8 cellular contexts compared by ENCODE assay signal in the genomic region with DNA sequence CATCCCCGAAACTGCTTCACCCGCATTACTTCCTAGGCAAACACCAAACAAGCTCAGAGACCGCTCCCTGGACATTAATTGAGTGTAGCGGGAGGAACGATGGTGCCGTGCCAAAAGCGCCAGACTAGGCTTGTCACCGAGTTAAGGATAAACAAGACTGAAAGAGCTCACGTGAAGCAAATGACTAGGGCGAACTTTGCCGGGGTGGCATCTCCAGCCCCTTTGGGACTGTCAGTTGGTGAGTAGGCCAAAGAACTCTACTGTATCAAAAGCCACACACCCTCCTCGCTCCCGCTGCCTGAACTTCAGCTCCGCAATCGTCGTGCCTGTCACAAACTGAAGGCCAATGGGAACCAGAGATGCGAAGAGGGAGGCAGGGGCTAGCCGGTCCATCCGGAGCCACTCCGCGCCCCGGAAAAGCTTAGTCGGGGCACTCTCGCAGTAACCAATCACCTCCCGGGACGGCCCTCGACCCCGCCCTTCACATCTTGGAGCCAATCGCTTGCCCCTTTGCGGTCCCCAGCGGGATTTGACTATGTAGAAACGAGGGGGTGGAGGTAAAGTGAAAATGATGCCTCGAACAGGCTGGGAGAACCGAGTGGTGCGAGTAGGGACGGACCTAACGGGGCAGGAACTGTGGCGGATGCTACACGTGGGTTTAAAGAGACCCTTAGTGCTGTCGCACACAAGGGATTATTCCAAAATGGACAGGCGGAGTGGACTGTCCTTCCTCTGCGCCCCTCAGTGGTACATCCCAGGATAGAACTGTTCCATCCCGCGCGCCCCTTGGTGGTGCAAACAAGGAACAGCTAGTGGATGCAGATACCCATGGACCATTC. TPM values are rescaled to one million over a fixed set of nuclear protein-coding genes. Genes with fewer than 3 reads are reported as not detected.
DNase-seq lines count a peak whose midpoint lies in the region; ATAC-seq and TF ChIP-seq lines count a peak whose summit lies in the region.

No MANE protein-coding gene starts in this region.

- H3K4me3 ChIP-seq in right cardiac atrium (ENCODE audit: low read length) (peak overlapping the region; percentile 62), vagina (peak overlapping the region; percentile 52 to 55)

- intact Hi-C loops in right cardiac atrium (cut with DNase I), result no loop called here
- intact Hi-C loops in vagina (cut with DNase I), result loop anchor here (5.0 kb wide), 1 partner anchor 97 kb away; the partner anchor contains the start of gene KANTR

- peak; percentile 96 for DNase-seq in NCI-H1694 (lab: John Stamatoyannopoulos, UW)
- DNase-seq in T-helper 17 cell, result peak; percentile 74 to 84 (median 83)
- peak; percentile 58 to 94 (median 88) for DNase-seq in anterior cingulate cortex (lab: John Stamatoyannopoulos, UW)
- DNase-seq in right cardiac atrium, result peak; percentile 93 to 97 (median 96)
- peak; percentile 79 for DNase-seq in pulmonary artery endothelial cell (ENCODE audit: low read depth, low spot score)
- peak; percentile 94 to 95 for DNase-seq in vagina (ENCODE audit: extremely low spot score in 2 of 2)

- H3K27ac Mint-ChIP-seq in T-helper 17 cell, result peak overlapping the region; percentile 93

- H3K27me3 ChIP-seq in right cardiac atrium (ENCODE audit: control insufficient read depth, insufficient read depth) (no peaks in the 10 kb centered on the region), vagina (no peaks in the 10 kb centered on the region)

- no peaks in the 10 kb centered on the region for H3K36me3 Mint-ChIP-seq in T-helper 17 cell (ENCODE audit: low read depth)

- peak overlapping the region; percentile 95 for H3K27ac ChIP-seq in right cardiac atrium (ENCODE audit: low read length)
- H3K27ac ChIP-seq in vagina, result peak overlapping the region; percentile 73

- peak; percentile 34 to 75 (median 35) for TF ChIP-seq CTCF in vagina (IDR thresholded peaks at IDR 0.05)

- H3K4me1 ChIP-seq in right cardiac atrium (ENCODE audit: control insufficient read depth, insufficient read depth, low read length) (peaks cover 2% of the 10 kb centered on the region), vagina (peaks cover 15% of the 10 kb centered on the region)

- H3K9me3 ChIP-seq in T-helper 17 cell (ENCODE audit: control insufficient read depth, low read length, poor library complexity, severe bottlenecking) (no peaks in the 10 kb centered on the region), right cardiac atrium (ENCODE audit: control insufficient read depth, low read length) (no peaks in the 10 kb centered on the region), vagina (no peaks in the 10 kb centered on the region)

- WGBS in right cardiac atrium, result under 1% methylated on average over 45 of the region's 45 CpGs

- no peaks in the 10 kb centered on the region for H3K36me3 ChIP-seq in vagina

- peaks cover 8% of the 10 kb centered on the region for H3K4me1 Mint-ChIP-seq in T-helper 17 cell

- H3K27me3 Mint-ChIP-seq in T-helper 17 cell, result no peaks in the 10 kb centered on the region

- TF ChIP-seq POLR2A in GM15510 (IDR thresholded peaks at IDR 0.05; ENCODE audit: borderline replicate concordance, extremely low read depth, insufficient read length) (peak; percentile 39), vagina (IDR thresholded peaks at IDR 0.05) (no peak)

- peak overlapping the region; percentile 94 for H3K4me3 Mint-ChIP-seq in T-helper 17 cell

- ATAC-seq in HG02885 (IDR thresholded peaks at IDR 0.05; ENCODE audit: poor library complexity, unreplicated experiment) (peak; percentile 96), T-helper 17 cell (peak; percentile 97), right cardiac atrium (peak; percentile 98 to 99)

RNA-seq across cellular contexts. Expression of gene FAM156A, which starts 37.0 kb away (rescaled TPM):
- 10 to 100 TPM; 10.0 to 13.7 TPM for total RNA-seq in T-helper 17 cell
- total RNA-seq in right cardiac atrium, result 10 to 100 TPM in 3 of 4 donors, 1 to 10 TPM in 1; 9.3 to 17.9 (median 12.9) TPM
- polyA plus RNA-seq in right cardiac atrium, result 8.2 TPM
- total RNA-seq in pulmonary artery endothelial cell, result 3.7 and 7.4 TPM in 2 replicates
- total RNA-seq in vagina, result 14.7 TPM

RNA-seq across cellular contexts. Expression of gene GPR173, which starts 53.2 kb away (rescaled TPM):
- total RNA-seq in T-helper 17 cell (not detected), right cardiac atrium (1 to 10 TPM; 2.2 to 2.9 (median 2.5) TPM), pulmonary artery endothelial cell (2.7 and 3.2 TPM in 2 replicates), vagina (2.2 TPM)
- polyA plus RNA-seq in right cardiac atrium, result 1.00 TPM

Comparison
In these comparisons a context has a peak if more than half of its experiments do, and no peak if none do; other contexts are left out.
1. Peak in every context shown above with its lines: DNase-seq, ATAC-seq, H3K4me3 ChIP-seq and H3K27ac ChIP-seq.